In the genomic region with DNA sequence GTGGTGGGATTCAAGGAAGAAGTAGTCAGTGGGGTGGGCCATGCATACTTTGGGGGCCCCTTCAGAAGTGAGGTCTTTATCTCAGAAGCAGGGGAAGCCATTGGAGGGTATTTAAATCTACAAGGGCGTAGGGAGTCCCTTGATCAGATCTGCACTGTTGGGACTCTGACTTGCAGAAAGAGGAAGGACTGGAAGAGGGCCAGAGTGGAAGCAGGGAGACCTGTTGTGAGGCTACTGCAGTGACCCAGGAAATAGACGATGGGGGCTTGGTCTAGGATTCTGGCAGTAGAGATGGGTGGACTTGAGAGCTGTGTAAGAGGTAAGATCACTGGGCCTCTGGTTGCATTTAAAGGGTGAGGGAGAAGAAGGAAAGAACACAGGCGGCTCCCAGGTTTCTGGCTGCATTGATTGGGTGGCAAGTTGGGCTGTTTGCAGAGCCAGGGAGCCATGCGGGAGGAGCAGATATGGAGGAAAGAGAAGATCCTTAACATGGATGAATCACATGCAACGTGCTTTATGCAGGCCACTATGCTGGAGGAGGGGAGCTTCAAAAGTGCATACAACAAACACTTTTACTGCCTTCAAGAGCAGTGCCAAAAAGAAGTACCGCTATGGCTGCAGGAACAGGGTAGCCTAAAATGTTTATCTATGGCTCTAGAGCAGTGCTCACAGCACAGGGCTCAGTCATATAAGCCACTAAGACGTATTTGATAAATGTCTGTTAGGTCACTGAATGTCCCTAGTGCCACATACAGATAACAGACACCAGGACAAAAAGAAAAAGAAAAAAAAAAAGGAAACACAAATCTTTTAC, we compare ENCODE assay signal across 9 cellular contexts. TPM values are rescaled to one million over a fixed set of nuclear protein-coding genes. Genes with fewer than 3 reads are reported as not detected.
DNase-seq lines count a peak whose midpoint lies in the region; ATAC-seq and TF ChIP-seq lines count a peak whose summit lies in the region.
"Had no signal": no experiment of that assay in that cellular context is flagged by ENCODE, and none has a peak within 500 bp of the region (broad histone marks: within the 10 kb centered on the region; RNA-seq: fewer than 3 reads in every experiment).

No MANE protein-coding gene starts in this region.

- H3K27me3 ChIP-seq in BE2C (no peaks in the 10 kb centered on the region), muscle layer of colon (ENCODE audit: control insufficient read depth in 1 of 2, insufficient read depth in 2 of 2, low read length in 2 of 2) (no peaks in the 10 kb centered on the region)

- H3K9me3 ChIP-seq in BE2C (no peaks in the 10 kb centered on the region), muscle layer of colon (ENCODE audit: low read length) (no peaks in the 10 kb centered on the region)

- TF ChIP-seq CTCF in BE2C (IDR thresholded peaks at IDR 0.05; ENCODE audit: low read depth, low read length), result no peak
- no peak for TF ChIP-seq CTCF in astrocyte of the cerebellum (IDR thresholded peaks at IDR 0.05; ENCODE audit: low read depth, low read length, missing control alignments)

- H3K27ac ChIP-seq in muscle layer of colon (ENCODE audit: low read depth, low read length), result no peak overlapping the region

- DNase-seq in BE2C (no peak), HuH-7 (ENCODE audit: low spot score) (peak; percentile 7), astrocyte of the cerebellum (ENCODE audit: low read depth) (no peak), NAMALWA (ENCODE audit: low spot score) (no peak), NCI-H2029 (lab: John Stamatoyannopoulos, UW) (no peak), hippocampal formation (lab: John Stamatoyannopoulos, UW) (no peak)
- DNase-seq: NCI-H510A had no signal

- H3K4me1 ChIP-seq in BE2C (no peaks in the 10 kb centered on the region), muscle layer of colon (ENCODE audit: insufficient read depth, low read length) (peaks cover 26% of the 10 kb centered on the region)

- ATAC-seq in GM18511 (IDR thresholded peaks at IDR 0.05; ENCODE audit: unreplicated experiment), result no peak

- H3K36me3 ChIP-seq in BE2C (no peaks in the 10 kb centered on the region), muscle layer of colon (ENCODE audit: insufficient read depth, low read length) (no peaks in the 10 kb centered on the region)

- H3K4me3 ChIP-seq in BE2C (ENCODE audit: low read depth, low read length) (peak overlapping the region; percentile 60), astrocyte of the cerebellum (ENCODE audit: low read depth, low read length) (peak overlapping the region; percentile 80), muscle layer of colon (ENCODE audit: low read depth in 1 of 2, low read length in 2 of 2) (peak overlapping the region; percentile 85 to 92)

- in situ Hi-C loops in astrocyte of the cerebellum (cut with HindIII; ENCODE audit: low sequenced_read_pairs), result no loop called here

- no peak overlapping the region for H3K9ac ChIP-seq in muscle layer of colon (ENCODE audit: low read length)

RNA-seq across cellular contexts. Expression of a gene that starts 2.3 kb away (rescaled TPM):
- 5.6 TPM for polyA plus RNA-seq in BE2C (2012; ENCODE audit: insufficient read depth, insufficient read length, low read depth)

RNA-seq across cellular contexts. Expression of a gene that starts 43.5 kb away (rescaled TPM):
- 7.8 TPM for polyA plus RNA-seq in BE2C (2012; ENCODE audit: insufficient read depth, insufficient read length, low read depth)
